ENCODE assay signal across 25 cellular contexts in genomic region chr17:9266769-9267168, GRCh38.
DNase-seq lines count a peak whose midpoint lies in the region; ATAC-seq and TF ChIP-seq lines count a peak whose summit lies in the region.
"Had no signal": no experiment of that assay in that cellular context is flagged by ENCODE, and none has a peak within 500 bp of the region (broad histone marks: within the 10 kb centered on the region; RNA-seq: fewer than 3 reads in every experiment).

No MANE protein-coding gene starts in this region.

- no peak overlapping the region for H4K8ac ChIP-seq in trophoblast cell (ENCODE audit: low read depth, low read length)

- H4K91ac ChIP-seq in trophoblast cell (ENCODE audit: low read depth, low read length): no peak overlapping the region

- no peaks in the 10 kb centered on the region for H3K79me2 ChIP-seq in trophoblast cell (ENCODE audit: control insufficient read depth, insufficient read depth, low read length, poor library complexity)

- H2BK120ac ChIP-seq in trophoblast cell (ENCODE audit: insufficient read depth, low read length, poor library complexity): no peak overlapping the region

- H2BK12ac ChIP-seq in trophoblast cell (ENCODE audit: low read length): no peak overlapping the region

- no peaks in the 10 kb centered on the region for H3K79me1 ChIP-seq in trophoblast cell (ENCODE audit: low read length)

- no peaks in the 10 kb centered on the region for H3K27me3 ChIP-seq in trophoblast cell (ENCODE audit: insufficient read depth, low read length)
- no peaks in the 10 kb centered on the region for H3K27me3 ChIP-seq in thoracic aorta (replicated peaks; ENCODE audit: insufficient read depth)

- H3K23ac ChIP-seq in trophoblast cell (ENCODE audit: low read length): no peak overlapping the region

- H3K4me1 Mint-ChIP-seq in chondrocyte (ENCODE audit: low read depth): peaks cover 9% of the 10 kb centered on the region
- H3K4me1 Mint-ChIP-seq: B cell had no signal

- H2AK5ac ChIP-seq in trophoblast cell (ENCODE audit: low read length): no peak overlapping the region

- H3K4me1 ChIP-seq in trophoblast cell (ENCODE audit: control insufficient read depth in 1 of 2, insufficient read depth in 2 of 2, low read length in 2 of 2): peaks cover 3 to 6% of the 10 kb centered on the region in 2 experiments
- H3K4me1 ChIP-seq in thoracic aorta (ENCODE audit: control insufficient read depth in 1 of 2, low read depth in 2 of 2): peaks cover 0 to 20% of the 10 kb centered on the region in 2 donors
- H3K4me1 ChIP-seq: Caco-2 had no signal

- peaks cover 4% of the 10 kb centered on the region for H3K9me3 Mint-ChIP-seq in chondrocyte (ENCODE audit: low read depth)
- H3K9me3 Mint-ChIP-seq: CD8-positive, alpha-beta T cell had no signal

- no peak overlapping the region for H4K12ac ChIP-seq in trophoblast cell (ENCODE audit: low read depth, low read length)

- no peak for DNase-seq in left cardiac atrium
- no peak for DNase-seq in cardiac septum (ENCODE audit: low spot score)
- peak; percentile 27 for DNase-seq in chondrocyte (ENCODE audit: low spot score)
- peak; percentile 76 to 82 for DNase-seq in trophoblast cell
- DNase-seq in thoracic aorta (ENCODE audit: low spot score): no peak
- no peak for DNase-seq in NCI-H1048 (lab: John Stamatoyannopoulos, UW)
- DNase-seq: Caco-2; CD8-positive, alpha-beta T cell; DMS 273 treated with DMSO at 0.1 percent for 48 hours; DMS79; EL; GDM1; H7; NCI-H1092; NCI-H1417 treated with DMSO at 0.1 percent for 48 hours; NCI-H1694 treated with DMSO at 0.1 percent for 48 hours; NCI-H2081; NCI-H2171 treated with DMSO at 0.1 percent for 48 hours; NCI-H524 treated with DMSO at 0.1 percent for 48 hours; NCI-H774 had no signal

- TF ChIP-seq CTCF in chondrocyte (IDR thresholded peaks at IDR 0.05) (no peak), thoracic aorta (IDR thresholded peaks at IDR 0.05) (no peak)

- WGBS in trophoblast cell (ENCODE audit: extremely low coverage, insufficient coverage, insufficient read length): no CpG with 5 or more reads among the region's 9 CpGs

- no peak overlapping the region for H3K4ac ChIP-seq in trophoblast cell (ENCODE audit: low read depth, low read length)

- H3K36me3 Mint-ChIP-seq in chondrocyte (ENCODE audit: low read depth): no peaks in the 10 kb centered on the region

- H3K4me3 Mint-ChIP-seq in chondrocyte (ENCODE audit: unreplicated experiment): no peak overlapping the region
- H3K4me3 Mint-ChIP-seq: B cell; CD8-positive, alpha-beta T cell had no signal

- H3K18ac ChIP-seq in trophoblast cell (ENCODE audit: low read length): no peak overlapping the region

- H3K36me3 ChIP-seq in trophoblast cell (ENCODE audit: control insufficient read depth in 1 of 2, insufficient read depth in 2 of 2, low read length in 2 of 2) (no peaks in the 10 kb centered on the region), thoracic aorta (no peaks in the 10 kb centered on the region)

- H3K9me3 ChIP-seq in trophoblast cell (ENCODE audit: insufficient read depth, low read depth, low read length) (peaks cover 2% of the 10 kb centered on the region), thoracic aorta (no peaks in the 10 kb centered on the region)
- H3K9me3 ChIP-seq: Caco-2 had no signal

- no peaks in the 10 kb centered on the region for H3K27me3 Mint-ChIP-seq in chondrocyte (ENCODE audit: low read depth)
- H3K27me3 Mint-ChIP-seq: B cell had no signal

- H2AFZ ChIP-seq in trophoblast cell (ENCODE audit: insufficient read depth, low read length, poor library complexity): no peak overlapping the region

- H3K14ac ChIP-seq in trophoblast cell (ENCODE audit: low read length): no peak overlapping the region

- H3K27ac Mint-ChIP-seq in chondrocyte (ENCODE audit: unreplicated experiment): no peak overlapping the region
- H3K27ac Mint-ChIP-seq: B cell; CD8-positive, alpha-beta T cell had no signal

- H3K27ac ChIP-seq in trophoblast cell (ENCODE audit: low read depth, low read length) (no peak overlapping the region), thoracic aorta (peak overlapping the region in 1 of 2 donors; percentile 56)
- H3K27ac ChIP-seq: 22Rv1, C4-2B had no signal

- intact Hi-C loops in left cardiac atrium (cut with DNase I) (no loop called here), cardiac septum (cut with DNase I) (loop anchor here (1.0 kb wide), 1 partner anchor 32 kb away; no protein-coding TSS in a partner anchor)

- H3K9ac ChIP-seq in trophoblast cell (ENCODE audit: low read length): no peak overlapping the region

- H3K4me3 ChIP-seq in trophoblast cell (ENCODE audit: low read depth, low read length) (no peak overlapping the region), thoracic aorta (peak overlapping the region; percentile 58)

- ATAC-seq in left cardiac atrium (peak; percentile 53 to 67), thoracic aorta (ENCODE audit: insufficient number of reproducible peaks, low FRiP score, low read depth) (no peak), GM18861 (IDR thresholded peaks at IDR 0.05; ENCODE audit: unreplicated experiment) (no peak), GM21619 (IDR thresholded peaks at IDR 0.05; ENCODE audit: unreplicated experiment) (no peak)
- ATAC-seq: CD8-positive, alpha-beta T cell had no signal

- no peak overlapping the region for H3K4me2 ChIP-seq in trophoblast cell (ENCODE audit: low read length)

- no peak overlapping the region for H2BK5ac ChIP-seq in trophoblast cell (ENCODE audit: low read depth, low read length, poor library complexity)

Comparison
In these comparisons a context has a peak if more than half of its experiments do, and no peak if none do; other contexts are left out.
1. ATAC-seq: peak in left cardiac atrium (2 of 2); none in thoracic aorta (single experiment), GM18861 (single experiment) and GM21619 (single experiment).
2. DNase-seq: peak in chondrocyte (single experiment) and trophoblast cell (2 of 2); none in left cardiac atrium (single experiment), cardiac septum (single experiment), thoracic aorta (single experiment) and NCI-H1048 (single experiment).